In the genomic region with DNA sequence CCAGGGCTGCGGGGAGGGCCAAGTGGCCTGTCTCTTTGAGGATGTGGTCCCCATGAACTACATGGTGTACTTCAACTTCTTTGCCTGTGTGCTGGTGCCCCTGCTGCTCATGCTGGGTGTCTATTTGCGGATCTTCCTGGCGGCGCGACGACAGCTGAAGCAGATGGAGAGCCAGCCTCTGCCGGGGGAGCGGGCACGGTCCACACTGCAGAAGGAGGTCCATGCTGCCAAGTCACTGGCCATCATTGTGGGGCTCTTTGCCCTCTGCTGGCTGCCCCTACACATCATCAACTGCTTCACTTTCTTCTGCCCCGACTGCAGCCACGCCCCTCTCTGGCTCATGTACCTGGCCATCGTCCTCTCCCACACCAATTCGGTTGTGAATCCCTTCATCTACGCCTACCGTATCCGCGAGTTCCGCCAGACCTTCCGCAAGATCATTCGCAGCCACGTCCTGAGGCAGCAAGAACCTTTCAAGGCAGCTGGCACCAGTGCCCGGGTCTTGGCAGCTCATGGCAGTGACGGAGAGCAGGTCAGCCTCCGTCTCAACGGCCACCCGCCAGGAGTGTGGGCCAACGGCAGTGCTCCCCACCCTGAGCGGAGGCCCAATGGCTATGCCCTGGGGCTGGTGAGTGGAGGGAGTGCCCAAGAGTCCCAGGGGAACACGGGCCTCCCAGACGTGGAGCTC, we compare ENCODE assay signal across 19 cellular contexts. TPM values are rescaled to one million over a fixed set of nuclear protein-coding genes. Genes with fewer than 3 reads are reported as not detected.
A peak's percentile ranks its signal among the peaks of the same experiment; 100 is the strongest.
DNase-seq lines count a peak whose midpoint lies in the region; ATAC-seq, FAIRE-seq and TF ChIP-seq lines count a peak whose summit lies in the region.
"Had no signal": no experiment of that assay in that cellular context is flagged by ENCODE, and none has a peak within 500 bp of the region (broad histone marks: within the 10 kb centered on the region; RNA-seq: fewer than 3 reads in every experiment).

No MANE protein-coding gene starts in this region.

- H3K36me3 Mint-ChIP-seq in T-cell: peaks cover 22% of the 10 kb centered on the region
- H3K36me3 Mint-ChIP-seq in MCF 10A (ENCODE audit: insufficient read depth, unreplicated experiment): no peaks in the 10 kb centered on the region

- H3K9me3 Mint-ChIP-seq in T-cell (no peaks in the 10 kb centered on the region), MCF 10A (ENCODE audit: unreplicated experiment) (no peaks in the 10 kb centered on the region)
- H3K9me3 Mint-ChIP-seq: type B pancreatic cell had no signal

- H2BK120ac ChIP-seq in mesenchymal stem cell (ENCODE audit: low read depth, low read length): no peak overlapping the region

- in situ Hi-C loops in HepG2 (cut with HindIII; ENCODE audit: extremely low pct_ligation_motif_present, low pct_unique_long_range_greater_than_20kb): no loop called here

- no peak overlapping the region for H2BK15ac ChIP-seq in mesenchymal stem cell (ENCODE audit: low read depth, poor library complexity, severe bottlenecking)

- H3K27ac ChIP-seq in left ventricle myocardium inferior (replicated peaks) (no peak overlapping the region), mesenchymal stem cell (ENCODE audit: low read length, poor library complexity, severe bottlenecking) (no peak overlapping the region), HepG2 (ENCODE audit: extremely low read length, insufficient read depth, low read length) (no peak overlapping the region), OCI-LY7 (ENCODE audit: low read depth, low read length, poor library complexity, severe bottlenecking) (no peak overlapping the region)

- H3K4ac ChIP-seq in mesenchymal stem cell (ENCODE audit: low read depth in 1 of 2, low read length in 2 of 2): no peak overlapping the region

- TF ChIP-seq EP300 in HepG2 (IDR thresholded peaks at IDR 0.05; ENCODE audit: low read depth in 2 of 2, low read length in 2 of 2): no peak
- no peak for TF ChIP-seq EP300 in HepG2 (CRISPR knock-in tag; IDR thresholded peaks at IDR 0.05; ENCODE audit: borderline replicate concordance)

- H3K4me1 Mint-ChIP-seq in T-cell: peaks cover 57 to 65% (median 63%) of the 10 kb centered on the region in 3 donors
- H3K4me1 Mint-ChIP-seq in MCF 10A (ENCODE audit: insufficient read depth, unreplicated experiment): no peaks in the 10 kb centered on the region

- TF ChIP-seq RAD21 in HepG2 (CRISPR knock-in tag; IDR thresholded peaks at IDR 0.05): no peak

- no peak for TF ChIP-seq POLR2A in HepG2 (IDR thresholded peaks at IDR 0.05; ENCODE audit: insufficient read depth in 1 of 2, low read depth in 2 of 2, low read length in 2 of 2)

- H2BK5ac ChIP-seq in mesenchymal stem cell (ENCODE audit: low read depth, low read length, poor library complexity, severe bottlenecking): no peak overlapping the region

- 96% methylated on average over 30 of the region's 30 CpGs for WGBS in mesenchymal stem cell
- WGBS in HepG2 (ENCODE audit: low lambda C conversion rate): 96% methylated on average over 23 of the region's 30 CpGs

- H3K9me3 ChIP-seq in left ventricle myocardium inferior (replicated peaks) (no peaks in the 10 kb centered on the region), mesenchymal stem cell (ENCODE audit: control insufficient read depth, low read length) (no peaks in the 10 kb centered on the region), HepG2 (ENCODE audit: low read length) (no peaks in the 10 kb centered on the region), OCI-LY7 (ENCODE audit: low read length) (no peaks in the 10 kb centered on the region)

- no peak overlapping the region for H3K23ac ChIP-seq in mesenchymal stem cell (ENCODE audit: low read length in 2 of 2)

- H4K20me1 ChIP-seq in HepG2 (ENCODE audit: insufficient read depth, low read length) (no peaks in the 10 kb centered on the region), OCI-LY7 (ENCODE audit: insufficient read depth, low read length) (no peaks in the 10 kb centered on the region)

- no peak overlapping the region for H3K4me2 ChIP-seq in mesenchymal stem cell (ENCODE audit: low read length, poor library complexity, severe bottlenecking)
- no peak overlapping the region for H3K4me2 ChIP-seq in HepG2 (ENCODE audit: low read depth, low read length)
- H3K4me2 ChIP-seq in OCI-LY7 (ENCODE audit: low read length): no peak overlapping the region

- no peak overlapping the region for H4K8ac ChIP-seq in mesenchymal stem cell (ENCODE audit: low read length)

- no peaks in the 10 kb centered on the region for H3K9me2 ChIP-seq in OCI-LY7 (ENCODE audit: insufficient read depth, low read length)

- H3K36me3 ChIP-seq in left ventricle myocardium inferior: no peaks in the 10 kb centered on the region
- H3K36me3 ChIP-seq in mesenchymal stem cell (ENCODE audit: control insufficient read depth in 1 of 2, insufficient read depth in 2 of 2, low read depth in 1 of 2, low read length in 2 of 2): peaks cover 0 to 3% of the 10 kb centered on the region in 2 experiments
- H3K36me3 ChIP-seq in HepG2 (replicated peaks in 1 of 2; ENCODE audit: control insufficient read depth in 1 of 2, insufficient read depth in 2 of 2, low read length in 2 of 2): no peaks in the 10 kb centered on the region; a peak in 1 of 5 replicates
- H3K36me3 ChIP-seq in OCI-LY7 (ENCODE audit: insufficient read depth, low read length): peaks cover 77% of the 10 kb centered on the region

- H3K27ac Mint-ChIP-seq in T-cell (peak overlapping the region; percentile 17 to 71), MCF 10A (ENCODE audit: low read depth, unreplicated experiment) (no peak overlapping the region)
- H3K27ac Mint-ChIP-seq: type B pancreatic cell had no signal

- POLR2A ChIA-PET in T-cell (lab: Charles Lee): no interaction called here
- POLR2A ChIA-PET in MCF 10A (lab: Yijun Ruan, JAX): interaction anchor here (1.0 kb wide), 1 partner anchor 108 kb away, joined by 3 read pairs; no protein-coding TSS in a partner anchor
- POLR2A ChIA-PET in HepG2 (lab: Yijun Ruan, JAX): no interaction called here
- POLR2A ChIA-PET in OCI-LY7 (lab: Charles Lee): no interaction called here

- DNase-seq in Right ventricle myocardium superior (peak; percentile 41), left ventricle myocardium inferior (no peak), T-cell (no peak), mesenchymal stem cell (no peak), urothelium cell line (ENCODE audit: low spot score) (no peak), MCF 10A (ENCODE audit: unreplicated experiment) (no peak), HepG2 (ENCODE audit: low spot score) (no peak), OCI-LY7 (ENCODE audit: low spot score) (no peak)
- DNase-seq: amniotic stem cell; DMS79; NCI-H1105 treated with DMSO at 0.1 percent for 48 hours; NCI-H345; occipital lobe; PC-3; stimulated activated CD4-positive, alpha-beta T cell treated with anti-CD3 and anti-CD28 coated beads, Interleukin-12 subunit alpha, Interleukin-12 subunit beta, amount 100 ng/mL, for 4 hours had no signal

- FAIRE-seq in urothelium cell line (lab: Jason Lieb, UNC) (peak; percentile 42), HepG2 (lab: Jason Lieb, UNC) (no peak)

- intact Hi-C loops in Right ventricle myocardium superior (cut with DNase I): no loop called here
- intact Hi-C loops in left ventricle myocardium inferior (cut with micrococcal nuclease): no loop called here
- intact Hi-C loops in MCF 10A (cut with micrococcal nuclease): no loop called here
- intact Hi-C loops in HepG2 (cut with micrococcal nuclease; ENCODE audit: unreplicated experiment): no loop called here
- intact Hi-C loops in OCI-LY7 (cut with micrococcal nuclease; ENCODE audit: unreplicated experiment): no loop called here

- H2BK12ac ChIP-seq in mesenchymal stem cell (ENCODE audit: low read length in 2 of 2): no peak overlapping the region

- H3K4me3 Mint-ChIP-seq in T-cell: peak overlapping the region in 1 of 3 donors; percentile 18
- no peak overlapping the region for H3K4me3 Mint-ChIP-seq in MCF 10A (ENCODE audit: unreplicated experiment)
- H3K4me3 Mint-ChIP-seq: type B pancreatic cell had no signal

- H2AK5ac ChIP-seq in mesenchymal stem cell (ENCODE audit: low read length, severe bottlenecking): no peak overlapping the region

- H3K79me2 ChIP-seq in HepG2 (ENCODE audit: insufficient read depth, low read length) (no peaks in the 10 kb centered on the region), OCI-LY7 (ENCODE audit: insufficient read depth, low read depth, low read length) (peaks cover 17% of the 10 kb centered on the region; the same call in 1 of the 2 replicates)

- H3K4me3 ChIP-seq in left ventricle myocardium inferior (no peak overlapping the region), mesenchymal stem cell (ENCODE audit: insufficient read depth in 1 of 2, low read depth in 1 of 2, low read length in 2 of 2) (no peak overlapping the region), HepG2 (replicated peaks in 1 of 3; ENCODE audit: insufficient read depth in 1 of 3, low read depth in 2 of 3, low read length in 3 of 3) (no peak overlapping the region), OCI-LY7 (ENCODE audit: low read depth, low read length, poor library complexity, severe bottlenecking) (no peak overlapping the region)
- H3K4me3 ChIP-seq: lung had no signal

- TF ChIP-seq CTCF in left ventricle myocardium inferior (IDR thresholded peaks at IDR 0.05; ENCODE audit: borderline replicate concordance): no peak
- no peak for TF ChIP-seq CTCF in MCF 10A (IDR thresholded peaks at IDR 0.05; ENCODE audit: unreplicated experiment)
- no peak for TF ChIP-seq CTCF in HepG2 (CRISPR knock-in tag; IDR thresholded peaks at IDR 0.05)
- no peak for TF ChIP-seq CTCF in OCI-LY7 (conservative IDR thresholded peaks at IDR 0.05; ENCODE audit: low read length)

- H3K9ac ChIP-seq in mesenchymal stem cell (ENCODE audit: low read length) (no peak overlapping the region), HepG2 (ENCODE audit: insufficient read depth, low read depth, low read length) (no peak overlapping the region)

- peaks cover 66% of the 10 kb centered on the region for H3K4me1 ChIP-seq in left ventricle myocardium inferior
- H3K4me1 ChIP-seq in mesenchymal stem cell (ENCODE audit: control insufficient read depth, insufficient read depth, low read depth, low read length): peaks cover 12% of the 10 kb centered on the region
- peaks cover 13% of the 10 kb centered on the region for H3K4me1 ChIP-seq in HepG2 (ENCODE audit: insufficient read depth, low read length)
- peaks cover 29% of the 10 kb centered on the region for H3K4me1 ChIP-seq in OCI-LY7 (ENCODE audit: insufficient read depth, low read length, poor library complexity, severe bottlenecking)

- no peak for ATAC-seq in Right ventricle myocardium superior (ENCODE audit: poor library complexity)
- no peak for ATAC-seq in T-cell (replicated peaks in 1 of 4)
- no peak for ATAC-seq in HepG2
- ATAC-seq: PC-3 had no signal

- peak overlapping the region; percentile 3 for H4K91ac ChIP-seq in mesenchymal stem cell (ENCODE audit: low read length)

- no peak overlapping the region for H3K18ac ChIP-seq in mesenchymal stem cell (ENCODE audit: low read depth in 1 of 2, low read length in 2 of 2)

- no peak overlapping the region for H2AFZ ChIP-seq in mesenchymal stem cell (ENCODE audit: low read depth, low read length)
- H2AFZ ChIP-seq in HepG2 (ENCODE audit: low read length): no peak overlapping the region
- H2AFZ ChIP-seq in OCI-LY7 (ENCODE audit: low read length): no peak overlapping the region

- no peaks in the 10 kb centered on the region for H3K27me3 ChIP-seq in left ventricle myocardium inferior (ENCODE audit: low read depth)
- H3K27me3 ChIP-seq in mesenchymal stem cell (ENCODE audit: control insufficient read depth in 1 of 2, insufficient read depth in 1 of 2, low read length in 2 of 2): no peaks in the 10 kb centered on the region
- H3K27me3 ChIP-seq in HepG2 (ENCODE audit: control insufficient read depth in 1 of 2, insufficient read depth in 2 of 2, low read length in 2 of 2): no peaks in the 10 kb centered on the region; a peak in 1 of 5 replicates

- H3K14ac ChIP-seq in mesenchymal stem cell (ENCODE audit: low read length in 2 of 2): no peak overlapping the region

- no TSS peak for BruUV-seq in MCF 10A (replicated peaks; lab: Mats Ljungman, UMichigan)
- no TSS peak for BruUV-seq in HepG2 (replicated peaks; lab: Mats Ljungman, UMichigan)
- no TSS peak for BruUV-seq in OCI-LY7 (replicated peaks; lab: Mats Ljungman, UMichigan)

- no peaks in the 10 kb centered on the region for H3K79me1 ChIP-seq in mesenchymal stem cell (replicated peaks; ENCODE audit: low read length, poor library complexity, severe bottlenecking)

- CTCF ChIA-PET in T-cell (lab: Charles Lee) (no interaction called here), MCF 10A (lab: Yijun Ruan, JAX) (no interaction called here), HepG2 (lab: Yijun Ruan, JAX; ENCODE audit: low intra/inter-chr PET ratio, low total read pairs) (no interaction called here), OCI-LY7 (lab: Charles Lee; ENCODE audit: unreplicated experiment) (no interaction called here)

- H3K27me3 Mint-ChIP-seq in T-cell: no peaks in the 10 kb centered on the region
- H3K27me3 Mint-ChIP-seq in MCF 10A (ENCODE audit: insufficient read depth, unreplicated experiment): no peaks in the 10 kb centered on the region
- H3K27me3 Mint-ChIP-seq: type B pancreatic cell had no signal

RNA-seq across cellular contexts. Expression of gene ADORA2A, which starts 13.5 kb away (rescaled TPM):
- total RNA-seq in Right ventricle myocardium superior (4.1 TPM), left ventricle myocardium inferior (3.6 TPM), T-cell (10 to 100 TPM; 29.1 to 35.1 (median 30.1) TPM), MCF 10A (2022) (0.96 and 1.4 TPM in 2 replicates), HepG2 (2016; rRNA removed; fragmentation: Illumina TruSeq; extraction: Trizol) (3.3 and 4.0 TPM in 2 replicates), OCI-LY7 (2022) (29.5 and 35.0 TPM in 2 replicates)
- 1.0 TPM for polyA plus RNA-seq in mesenchymal stem cell (2013, experiment 1 of 2)
- polyA plus RNA-seq in mesenchymal stem cell (2013, experiment 2 of 2): 1.1 TPM
- total RNA-seq in HepG2 (2016; cell fraction: cytosol; rRNA removed; fragmentation: Illumina TruSeq; extraction: Trizol; ENCODE audit: low read depth): 1.3 and 1.5 TPM in 2 replicates
- total RNA-seq in HepG2 (2016; cell fraction: insoluble cytoplasmic fraction; rRNA removed; fragmentation: Illumina TruSeq; extraction: Trizol): 3.1 and 3.5 TPM in 2 replicates
- total RNA-seq in HepG2 (2016; cell fraction: membrane; rRNA removed; fragmentation: Illumina TruSeq; extraction: Trizol): 2.9 and 5.0 TPM in 2 replicates
- 2.4 TPM in 2 replicates for total RNA-seq in HepG2 (2016; cell fraction: nucleus; rRNA removed; fragmentation: Illumina TruSeq; extraction: Trizol)
- 5.0 and 7.3 TPM in 2 replicates for polyA plus RNA-seq in HepG2 (2011; rRNA removed)
- 4.4 and 5.8 TPM in 2 replicates for polyA plus RNA-seq in HepG2 (2011; cell fraction: cytosol; rRNA removed)
- 15.5 and 20.4 TPM in 2 replicates for polyA plus RNA-seq in HepG2 (2011; cell fraction: nucleus; rRNA removed)
- polyA plus RNA-seq in HepG2 (2012): 7.5 and 9.0 TPM in 2 replicates
- 1.3 and 1.7 TPM in 2 replicates for polyA plus RNA-seq in HepG2 (2016; cell fraction: cytosol; fragmentation: Illumina TruSeq; extraction: Trizol; ENCODE audit: low read depth)
- 3.1 and 3.9 TPM in 2 replicates for polyA plus RNA-seq in HepG2 (2016; cell fraction: insoluble cytoplasmic fraction; fragmentation: Illumina TruSeq; extraction: Trizol; ENCODE audit: low read depth)
- 2.3 and 3.2 TPM in 2 replicates for polyA plus RNA-seq in HepG2 (2016; cell fraction: membrane; fragmentation: Illumina TruSeq; extraction: Trizol; ENCODE audit: low read depth)
- 4.1 and 4.2 TPM in 2 replicates for polyA plus RNA-seq in HepG2 (2016; cell fraction: nucleus; fragmentation: Illumina TruSeq; extraction: Trizol; ENCODE audit: insufficient read depth, low read depth)
- 3.1 and 18.4 TPM in 2 replicates for polyA minus RNA-seq in HepG2 (2011; rRNA and poly(A)+ RNA removed; ENCODE audit: low replicate concordance)
- 1.4 and 2.7 TPM in 2 replicates for polyA minus RNA-seq in HepG2 (2011; cell fraction: cytosol; rRNA and poly(A)+ RNA removed)
- 4.9 and 7.1 TPM in 2 replicates for polyA minus RNA-seq in HepG2 (2011; cell fraction: nucleus; rRNA and poly(A)+ RNA removed)
- 31.2 and 35.7 TPM in 2 replicates for total RNA-seq in OCI-LY7 (2014; rRNA removed; shearing (Covaris generic))

RNA-seq across cellular contexts. Expression of gene UPB1, which starts 54.3 kb away (rescaled TPM):
- total RNA-seq in Right ventricle myocardium superior (1.7 TPM), left ventricle myocardium inferior (1.1 TPM), T-cell (1 to 10 TPM in 4 of 5 donors, under 1 TPM in 1; 0.72 to 4.1 (median 1.8) TPM), MCF 10A (2022) (not detected in 2 replicates), HepG2 (2016; rRNA removed; fragmentation: Illumina TruSeq; extraction: Trizol) (0.60 and 1.2 TPM in 2 replicates), OCI-LY7 (2022) (0.70 and 0.85 TPM in 2 replicates)
- 0.06 TPM for polyA plus RNA-seq in mesenchymal stem cell (2013, experiment 1 of 2)
- polyA plus RNA-seq in mesenchymal stem cell (2013, experiment 2 of 2): 0.04 TPM
- 0.53 and 0.61 TPM in 2 replicates for total RNA-seq in HepG2 (2016; cell fraction: cytosol; rRNA removed; fragmentation: Illumina TruSeq; extraction: Trizol; ENCODE audit: low read depth)
- total RNA-seq in HepG2 (2016; cell fraction: insoluble cytoplasmic fraction; rRNA removed; fragmentation: Illumina TruSeq; extraction: Trizol): 0.43 and 0.89 TPM in 2 replicates
- 0.90 and 0.96 TPM in 2 replicates for total RNA-seq in HepG2 (2016; cell fraction: membrane; rRNA removed; fragmentation: Illumina TruSeq; extraction: Trizol)
- 1.0 and 1.1 TPM in 2 replicates for total RNA-seq in HepG2 (2016; cell fraction: nucleus; rRNA removed; fragmentation: Illumina TruSeq; extraction: Trizol)
- 0.38 and 0.59 TPM in 2 replicates for polyA plus RNA-seq in HepG2 (2011; rRNA removed)
- polyA plus RNA-seq in HepG2 (2011; cell fraction: cytosol; rRNA removed): 0.24 and 0.28 TPM in 2 replicates
- polyA plus RNA-seq in HepG2 (2011; cell fraction: nucleus; rRNA removed): 0.84 and 1.1 TPM in 2 replicates
- 0.49 and 1.2 TPM in 2 replicates for polyA plus RNA-seq in HepG2 (2012)
- 0.42 and 0.53 TPM in 2 replicates for polyA plus RNA-seq in HepG2 (2016; cell fraction: cytosol; fragmentation: Illumina TruSeq; extraction: Trizol; ENCODE audit: low read depth)
- 0.80 and 0.84 TPM in 2 replicates for polyA plus RNA-seq in HepG2 (2016; cell fraction: insoluble cytoplasmic fraction; fragmentation: Illumina TruSeq; extraction: Trizol; ENCODE audit: low read depth)
- polyA plus RNA-seq in HepG2 (2016; cell fraction: membrane; fragmentation: Illumina TruSeq; extraction: Trizol; ENCODE audit: low read depth): 0.63 and 0.65 TPM in 2 replicates
- 1.5 and 1.6 TPM in 2 replicates for polyA plus RNA-seq in HepG2 (2016; cell fraction: nucleus; fragmentation: Illumina TruSeq; extraction: Trizol; ENCODE audit: insufficient read depth, low read depth)
- polyA minus RNA-seq in HepG2 (2011; rRNA and poly(A)+ RNA removed; ENCODE audit: low replicate concordance): 0.05 and 0.22 TPM in 2 replicates
- not detected in 2 replicates for polyA minus RNA-seq in HepG2 (2011; cell fraction: cytosol; rRNA and poly(A)+ RNA removed)
- 0.77 and 0.99 TPM in 2 replicates for polyA minus RNA-seq in HepG2 (2011; cell fraction: nucleus; rRNA and poly(A)+ RNA removed)
- total RNA-seq in OCI-LY7 (2014; rRNA removed; shearing (Covaris generic)): 0.13 and 0.69 TPM in 2 replicates
- total RNA-seq: dermis microvascular lymphatic vessel endothelial cell, fibroblast of lung, occipital lobe had no signal
